Comparison of ENCODE assay signal across 1 cellular context in genomic region chr3:12556723-12557471, GRCh38.
TF ChIP-seq lines count a peak whose summit lies in the region.

Gene MKRN2 (plus strand): TSS chr3:12557087. CDS start chr3:12557151, 64 bp downstream.

TF ChIP-seq in GM12878, 131 proteins besides CTCF, POLR2A, EP300 and RAD21 (continued from another document and continues in another):
- TF ChIP-seq ZBTB33 (IDR thresholded peaks at IDR 0.05) (no peak), POLR2AphosphoS2 (IDR thresholded peaks at IDR 0.05; ENCODE audit: low read depth, low read length) (peak; percentile 91), ELK1 (IDR thresholded peaks at IDR 0.05; ENCODE audit: low read depth, low read length) (no peak; the same call in 1 of the 2 replicates), YBX1 (IDR thresholded peaks at IDR 0.05) (no peak), BCL11A (IDR thresholded peaks at IDR 0.05; ENCODE audit: low read depth, low read length) (no peak), SMC3 (IDR thresholded peaks at IDR 0.05; ENCODE audit: borderline replicate concordance, low read length) (no peak), TCF3 (IDR thresholded peaks at IDR 0.05; ENCODE audit: borderline replicate concordance, insufficient read depth, low read depth, low read length) (peak; percentile 31; the same call in 1 of the 2 replicates), SIN3A (IDR thresholded peaks at IDR 0.05; ENCODE audit: low read depth, low read length) (peak; percentile 83), CREB1 (IDR thresholded peaks at IDR 0.05; ENCODE audit: low read depth) (peak; percentile 83), MYB (IDR thresholded peaks at IDR 0.05; ENCODE audit: borderline replicate concordance, low read depth, low read length) (no peak), FOS (IDR thresholded peaks at IDR 0.05; ENCODE audit: borderline replicate concordance, extremely low read depth, insufficient read length) (no peak), TAF1 (IDR thresholded peaks at IDR 0.05; ENCODE audit: borderline replicate concordance, low read depth, low read length) (peak; percentile 94), BMI1 (IDR thresholded peaks at IDR 0.05; ENCODE audit: borderline replicate concordance) (no peak), ZBTB4 (CRISPR knock-in tag; IDR thresholded peaks at IDR 0.05) (no peak), BACH1 (IDR thresholded peaks at IDR 0.05; ENCODE audit: borderline replicate concordance) (peak; percentile 94; the same call in 1 of the 2 replicates), E4F1 (IDR thresholded peaks at IDR 0.05; ENCODE audit: borderline replicate concordance, partially characterized antibody) (no peak), SIX5 (IDR thresholded peaks at IDR 0.05; ENCODE audit: low read depth, low read length, severe bottlenecking) (peak; percentile 66), NKRF (conservative IDR thresholded peaks at IDR 0.05) (peak; percentile 87), ZSCAN29 (IDR thresholded peaks at IDR 0.05) (peak; percentile 77), RUNX3 (IDR thresholded peaks at IDR 0.05; ENCODE audit: low read length) (0 out of 2 replicates have a peak, but pooled peaks have one; percentile 19), SP1 (IDR thresholded peaks at IDR 0.05; ENCODE audit: low read depth, low read length) (peak; percentile 77), TBL1XR1 (IDR thresholded peaks at IDR 0.05; ENCODE audit: low read depth, low read length) (peak; percentile 81), CHD1 (IDR thresholded peaks at IDR 0.05; ENCODE audit: low read depth, low read length) (0 out of 2 replicates have a peak, but pooled peaks have one; percentile 65), SUPT20H (IDR thresholded peaks at IDR 0.05; ENCODE audit: borderline replicate concordance, control insufficient read depth, low read depth, low read length) (no peak), ZNF274 (IDR thresholded peaks at IDR 0.05; ENCODE audit: insufficient read depth, insufficient read length) (no peak), HCFC1 (IDR thresholded peaks at IDR 0.05; ENCODE audit: low read length) (peak; percentile 84), IRF3 (IDR thresholded peaks at IDR 0.05) (peak; percentile 51; the same call in 1 of the 2 replicates), ZBTB11 (CRISPR knock-in tag; IDR thresholded peaks at IDR 0.05) (peak; percentile 96), GABPA (IDR thresholded peaks at IDR 0.05; ENCODE audit: low read depth) (peak; percentile 86), NFYA (IDR thresholded peaks at IDR 0.05; ENCODE audit: borderline replicate concordance, low read depth, low read length) (no peak), JUNB (IDR thresholded peaks at IDR 0.05) (no peak), YY1 (IDR thresholded peaks at IDR 0.05; ENCODE audit: low read depth, low read length) (peak; percentile 88), HDAC2 (IDR thresholded peaks at IDR 0.05) (no peak), SKIL (IDR thresholded peaks at IDR 0.05; ENCODE audit: low read depth, poor library complexity, severe bottlenecking) (no peak), ATF7 (IDR thresholded peaks at IDR 0.05; ENCODE audit: low read depth) (no peak), CBX5 (IDR thresholded peaks at IDR 0.05; ENCODE audit: low read depth) (peak; percentile 87), IKZF1 (conservative IDR thresholded peaks at IDR 0.05) (peak; percentile 98), CEBPB (IDR thresholded peaks at IDR 0.05; ENCODE audit: borderline replicate concordance in 1 of 2, low read depth in 2 of 2, low read length in 2 of 2) (no peak), RB1 (IDR thresholded peaks at IDR 0.05; ENCODE audit: borderline replicate concordance) (peak; percentile 94; the same call in 1 of the 2 replicates), SUZ12 (IDR thresholded peaks at IDR 0.05; ENCODE audit: unreplicated experiment) (no peak), WRNIP1 (IDR thresholded peaks at IDR 0.05; ENCODE audit: borderline replicate concordance, low read depth, low read length) (no peak), SMAD1 (IDR thresholded peaks at IDR 0.05; ENCODE audit: low read depth, partially characterized antibody) (no peak), MEF2A (IDR thresholded peaks at IDR 0.05; ENCODE audit: insufficient read depth, low read depth, low read length) (0 out of 2 replicates have a peak, but pooled peaks have one; percentile 60), MTA3 (IDR thresholded peaks at IDR 0.05; ENCODE audit: borderline replicate concordance, low read length) (peak; percentile 21; the same call in 1 of the 2 replicates), ASH2L (IDR thresholded peaks at IDR 0.05; ENCODE audit: borderline replicate concordance, low read depth) (no peak), EED (IDR thresholded peaks at IDR 0.05; ENCODE audit: low read depth) (peak; percentile 89), KDM1A (IDR thresholded peaks at IDR 0.05; ENCODE audit: borderline replicate concordance) (no peak)
